Comparison of ENCODE assay signal across 8 cellular contexts in the genomic region with DNA sequence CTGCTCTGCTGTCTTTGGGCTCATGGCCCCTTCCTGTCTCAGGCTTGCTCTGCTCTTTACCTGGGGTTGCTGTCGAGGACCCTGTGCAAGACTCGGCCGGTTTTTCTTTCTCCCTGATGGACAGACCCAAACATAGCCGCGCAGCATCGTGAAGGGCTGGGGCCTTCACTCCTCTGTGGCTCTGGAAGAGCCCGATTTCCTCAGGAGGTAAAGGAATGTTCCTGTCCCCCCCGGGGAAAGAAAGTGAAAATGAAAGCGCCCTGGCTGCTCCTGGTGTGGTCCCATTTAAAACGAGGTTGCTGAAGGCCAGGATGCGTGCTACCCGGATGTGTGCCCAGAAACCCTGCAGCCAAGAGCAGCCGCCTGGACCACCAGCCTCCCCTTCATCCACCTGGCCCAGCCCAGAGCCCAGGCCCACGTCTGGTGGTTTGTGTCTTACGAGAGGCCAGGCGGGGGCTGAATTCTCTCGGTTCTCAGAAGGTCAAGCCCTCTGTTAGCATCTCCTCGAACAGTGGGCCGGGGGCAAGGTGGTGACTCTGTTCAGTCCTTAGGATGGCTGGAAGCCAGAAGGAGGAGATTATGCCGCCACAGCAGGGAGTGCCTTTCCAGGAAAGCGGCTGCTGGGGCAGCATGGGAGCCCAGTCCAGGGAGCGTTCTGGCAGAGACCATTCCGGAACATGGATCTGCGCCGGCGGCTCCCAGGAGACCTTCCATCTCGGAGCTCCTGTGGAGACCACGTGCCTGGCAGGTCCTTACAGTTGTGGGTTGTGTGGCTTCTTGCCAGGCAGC. TPM values are rescaled to one million over a fixed set of nuclear protein-coding genes. Genes with fewer than 3 reads are reported as not detected.
DNase-seq lines count a peak whose midpoint lies in the region; ATAC-seq and TF ChIP-seq lines count a peak whose summit lies in the region.

No MANE protein-coding gene starts in this region.

- intact Hi-C loops in right cardiac atrium (cut with DNase I) (loop anchor here in 1 of 4 donors (2.0 kb wide), 1 partner anchor 22 kb away; no protein-coding TSS in a partner anchor), sigmoid colon (cut with DNase I) (loop anchor here (1.0 kb wide), 1 partner anchor 24 kb away; a partner anchor contains a TSS)

- peak in 1 of 2 donors; percentile 0 for ATAC-seq in right cardiac atrium
- no peak for ATAC-seq in HG03571 (IDR thresholded peaks at IDR 0.05; ENCODE audit: unreplicated experiment)

- TF ChIP-seq EP300 in sigmoid colon (IDR thresholded peaks at IDR 0.05) = no peak

- WGBS in right cardiac atrium = 25% methylated on average over 28 of the region's 28 CpGs
- WGBS in sigmoid colon, 2 donors = 15 to 36% methylated on average over 28 of the region's 28 CpGs

- H3K27ac Mint-ChIP-seq in activated naive CD8-positive, alpha-beta T cell treated with anti-CD3 and anti-CD28 coated beads for 36 hours = peak overlapping the region; percentile 99

- H3K36me3 Mint-ChIP-seq in activated naive CD8-positive, alpha-beta T cell treated with anti-CD3 and anti-CD28 coated beads for 36 hours = peaks cover 30% of the 10 kb centered on the region

- H3K36me3 ChIP-seq in sigmoid colon = peaks cover 0 to 12% (median 3%) of the 10 kb centered on the region in 4 donors

- H3K4me3 Mint-ChIP-seq in activated naive CD8-positive, alpha-beta T cell treated with anti-CD3 and anti-CD28 coated beads for 36 hours = peak overlapping the region; percentile 99

- DNase-seq in COLO668 (lab: John Stamatoyannopoulos, UW; ENCODE audit: unreplicated experiment) = peak; percentile 35
- DNase-seq in KBM-7 = peak; percentile 14
- peak; percentile 45 for DNase-seq in activated naive CD8-positive, alpha-beta T cell treated with anti-CD3 and anti-CD28 coated beads for 36 hours
- DNase-seq in right cardiac atrium = peak; percentile 79 to 88 (median 87)
- peak; percentile 77 for DNase-seq in sigmoid colon
- no peak for DNase-seq in KG1 (lab: John Stamatoyannopoulos, UW)
- no peak for DNase-seq in SW 1271 (lab: John Stamatoyannopoulos, UW)

- in situ Hi-C loops in KBM-7 (cut with MboI; ENCODE audit: low pct_unique_long_range_greater_than_20kb, low sequenced_read_pairs) = no loop called here

- H3K27ac ChIP-seq in right cardiac atrium (ENCODE audit: low read length) = peak overlapping the region; percentile 83
- peak overlapping the region; percentile 93 to 99 (median 96) for H3K27ac ChIP-seq in sigmoid colon

- no peaks in the 10 kb centered on the region for H3K27me3 Mint-ChIP-seq in activated naive CD8-positive, alpha-beta T cell treated with anti-CD3 and anti-CD28 coated beads for 36 hours

- no peak for TF ChIP-seq CTCF in sigmoid colon (IDR thresholded peaks at IDR 0.05)

- peak overlapping the region; percentile 72 for H3K4me3 ChIP-seq in right cardiac atrium (ENCODE audit: low read length)
- peak overlapping the region; percentile 70 to 96 (median 88) for H3K4me3 ChIP-seq in sigmoid colon

- no peaks in the 10 kb centered on the region for H3K9me3 Mint-ChIP-seq in activated naive CD8-positive, alpha-beta T cell treated with anti-CD3 and anti-CD28 coated beads for 36 hours

- H3K4me1 ChIP-seq in right cardiac atrium (ENCODE audit: control insufficient read depth, insufficient read depth, low read length) (peaks cover 14% of the 10 kb centered on the region), sigmoid colon (peaks cover 0 to 39% (median 38%) of the 10 kb centered on the region in 4 donors)

- peaks cover 30% of the 10 kb centered on the region for H3K4me1 Mint-ChIP-seq in activated naive CD8-positive, alpha-beta T cell treated with anti-CD3 and anti-CD28 coated beads for 36 hours

- H3K9me3 ChIP-seq in right cardiac atrium (ENCODE audit: control insufficient read depth, low read length) = no peaks in the 10 kb centered on the region
- no peaks in the 10 kb centered on the region for H3K9me3 ChIP-seq in sigmoid colon

- no peak for TF ChIP-seq POLR2A in sigmoid colon (IDR thresholded peaks at IDR 0.05)

- H3K27me3 ChIP-seq in right cardiac atrium (ENCODE audit: control insufficient read depth, insufficient read depth) (no peaks in the 10 kb centered on the region), sigmoid colon (no peaks in the 10 kb centered on the region)

RNA-seq across cellular contexts. Expression of a gene that starts 1.2 kb away (rescaled TPM):
- total RNA-seq in activated naive CD8-positive, alpha-beta T cell treated with anti-CD3 and anti-CD28 coated beads for 36 hours = 100 to 1,000 TPM; 294 to 304 TPM
- total RNA-seq in right cardiac atrium (100 to 1,000 TPM; 151 to 202 (median 169) TPM), sigmoid colon (100 to 1,000 TPM; 225 to 366 (median 303) TPM)
- polyA plus RNA-seq in right cardiac atrium (315 TPM), sigmoid colon (100 to 1,000 TPM; 391 to 668 (median 656) TPM)

RNA-seq across cellular contexts. Expression of a gene that starts 8.5 kb away (rescaled TPM):
- total RNA-seq in activated naive CD8-positive, alpha-beta T cell treated with anti-CD3 and anti-CD28 coated beads for 36 hours = 1 to 10 TPM; 1.1 to 1.2 TPM
- total RNA-seq in right cardiac atrium (1 to 10 TPM; 1.2 to 2.2 (median 1.7) TPM), sigmoid colon (1 to 10 TPM; 4.2 to 6.4 (median 4.9) TPM)
- polyA plus RNA-seq in right cardiac atrium (1.3 TPM), sigmoid colon (under 1 TPM in 2 of 3 donors, not detected in 1; 0.60 to 0.99 TPM)

RNA-seq across cellular contexts. Expression of a gene that starts 24.3 kb away (rescaled TPM):
- total RNA-seq in activated naive CD8-positive, alpha-beta T cell treated with anti-CD3 and anti-CD28 coated beads for 36 hours = 10 to 100 TPM; 18.1 to 19.3 TPM
- total RNA-seq in right cardiac atrium (10 to 100 TPM in 2 of 4 donors, 1 to 10 TPM in 2; 8.3 to 12.0 (median 10.3) TPM), sigmoid colon (10 to 100 TPM in 2 of 4 donors, 1 to 10 TPM in 2; 2.9 to 14.0 (median 7.3) TPM)
- polyA plus RNA-seq in right cardiac atrium (4.5 TPM), sigmoid colon (1 to 10 TPM; 3.7 to 8.0 (median 4.8) TPM)

RNA-seq across cellular contexts. Expression of a gene that starts 32.2 kb away (rescaled TPM):
- total RNA-seq in activated naive CD8-positive, alpha-beta T cell treated with anti-CD3 and anti-CD28 coated beads for 36 hours = 10 to 100 TPM; 75.0 to 82.4 TPM
- total RNA-seq in right cardiac atrium (10 to 100 TPM; 51.6 to 56.5 (median 52.8) TPM), sigmoid colon (10 to 100 TPM; 62.0 to 90.6 (median 79.3) TPM)
- polyA plus RNA-seq in right cardiac atrium (103 TPM), sigmoid colon (10 to 100 TPM; 53.5 to 77.4 (median 58.0) TPM)

RNA-seq across cellular contexts. Expression of a gene that starts 38.2 kb away (rescaled TPM):
- 10 to 100 TPM; 24.4 to 26.1 TPM for total RNA-seq in activated naive CD8-positive, alpha-beta T cell treated with anti-CD3 and anti-CD28 coated beads for 36 hours
- total RNA-seq in right cardiac atrium = 1 to 10 TPM; 6.3 to 8.6 (median 7.4) TPM
- 7.9 TPM for polyA plus RNA-seq in right cardiac atrium
- 10 to 100 TPM in 3 of 4 donors, 1 to 10 TPM in 1; 7.8 to 18.1 (median 13.0) TPM for total RNA-seq in sigmoid colon
- polyA plus RNA-seq in sigmoid colon = 10 to 100 TPM in 1 of 3 donors, 1 to 10 TPM in 2; 8.8 to 17.9 (median 9.0) TPM

Comparison
In these comparisons a context has a peak if more than half of its experiments do, and no peak if none do; other contexts are left out.
1. DNase-seq: peak in COLO668 (single experiment), KBM-7 (single experiment), activated naive CD8-positive, alpha-beta T cell treated with anti-CD3 and anti-CD28 coated beads for 36 hours (single experiment), right cardiac atrium (3 of 3) and sigmoid colon (single experiment); none in KG1 (single experiment) and SW 1271 (0 of 2).